In genomic region chr1:31016868-31017267, GRCh38 we compare ENCODE assay signal across 1 cellular context.
TF ChIP-seq lines count a peak whose summit lies in the region.

No MANE protein-coding gene starts in this region.

TF ChIP-seq in HEK293, 187 proteins besides CTCF, POLR2A, EP300 and RAD21 (continued from another document):
- TF ChIP-seq ZSCAN18 (tag by site-specific recombination; IDR thresholded peaks at IDR 0.05): no peak
- TF ChIP-seq SETDB1 (IDR thresholded peaks at IDR 0.05; ENCODE audit: insufficient read length, low read length): no peak
- no peak for TF ChIP-seq ZNF658 (tag by site-specific recombination; IDR thresholded peaks at IDR 0.05)
- no peak for TF ChIP-seq ZNF560 (tag by site-specific recombination; IDR thresholded peaks at IDR 0.05; ENCODE audit: borderline replicate concordance)
- TF ChIP-seq ZNF324 (tag by site-specific recombination; IDR thresholded peaks at IDR 0.05): no peak
- TF ChIP-seq ZNF544 (tag by site-specific recombination; IDR thresholded peaks at IDR 0.05): no peak
- TF ChIP-seq ZNF791 (tag by site-specific recombination; IDR thresholded peaks at IDR 0.05): no peak
- peak; percentile 68 for TF ChIP-seq ZBTB17 (tag by site-specific recombination; IDR thresholded peaks at IDR 0.05)
- TF ChIP-seq ZNF76 (tag by site-specific recombination; IDR thresholded peaks at IDR 0.05; ENCODE audit: borderline replicate concordance, low read depth): no peak
- TF ChIP-seq ZBTB6 (tag by site-specific recombination; IDR thresholded peaks at IDR 0.05): no peak
- TF ChIP-seq, protein P1, sequence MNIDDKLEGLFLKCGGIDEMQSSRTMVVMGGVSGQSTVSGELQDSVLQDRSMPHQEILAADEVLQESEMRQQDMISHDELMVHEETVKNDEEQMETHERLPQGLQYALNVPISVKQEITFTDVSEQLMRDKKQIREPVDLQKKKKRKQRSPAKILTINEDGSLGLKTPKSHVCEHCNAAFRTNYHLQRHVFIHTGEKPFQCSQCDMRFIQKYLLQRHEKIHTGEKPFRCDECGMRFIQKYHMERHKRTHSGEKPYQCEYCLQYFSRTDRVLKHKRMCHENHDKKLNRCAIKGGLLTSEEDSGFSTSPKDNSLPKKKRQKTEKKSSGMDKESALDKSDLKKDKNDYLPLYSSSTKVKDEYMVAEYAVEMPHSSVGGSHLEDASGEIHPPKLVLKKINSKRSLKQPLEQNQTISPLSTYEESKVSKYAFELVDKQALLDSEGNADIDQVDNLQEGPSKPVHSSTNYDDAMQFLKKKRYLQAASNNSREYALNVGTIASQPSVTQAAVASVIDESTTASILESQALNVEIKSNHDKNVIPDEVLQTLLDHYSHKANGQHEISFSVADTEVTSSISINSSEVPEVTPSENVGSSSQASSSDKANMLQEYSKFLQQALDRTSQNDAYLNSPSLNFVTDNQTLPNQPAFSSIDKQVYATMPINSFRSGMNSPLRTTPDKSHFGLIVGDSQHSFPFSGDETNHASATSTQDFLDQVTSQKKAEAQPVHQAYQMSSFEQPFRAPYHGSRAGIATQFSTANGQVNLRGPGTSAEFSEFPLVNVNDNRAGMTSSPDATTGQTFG (tag by site-specific recombination; IDR thresholded peaks at IDR 0.05; ENCODE audit: borderline replicate concordance): no peak
- TF ChIP-seq ZSCAN4 (tag by site-specific recombination; IDR thresholded peaks at IDR 0.05): 0 out of 2 replicates have a peak, but pooled peaks have one; percentile 38
- no peak for TF ChIP-seq ZSCAN23 (tag by site-specific recombination; IDR thresholded peaks at IDR 0.05)
- no peak for TF ChIP-seq ZBTB21 (tag by site-specific recombination; IDR thresholded peaks at IDR 0.05)
- no peak for TF ChIP-seq KLF10 (tag by site-specific recombination; IDR thresholded peaks at IDR 0.05)
- TF ChIP-seq ZNF302 (tag by site-specific recombination; IDR thresholded peaks at IDR 0.05; ENCODE audit: low read depth): no peak
- TF ChIP-seq ZNF121 (tag by site-specific recombination; IDR thresholded peaks at IDR 0.05): no peak
- TF ChIP-seq ZNF280D (tag by site-specific recombination; IDR thresholded peaks at IDR 0.05): no peak
- no peak for TF ChIP-seq KLF17 (tag by site-specific recombination; IDR thresholded peaks at IDR 0.05)
- TF ChIP-seq ZFP3 (tag by site-specific recombination; IDR thresholded peaks at IDR 0.05; ENCODE audit: low read depth): no peak
- no peak for TF ChIP-seq ZNF404 (tag by site-specific recombination; IDR thresholded peaks at IDR 0.05)
- no peak for TF ChIP-seq ZNF664 (tag by site-specific recombination; IDR thresholded peaks at IDR 0.05)
- no peak for TF ChIP-seq YY1 (tag by site-specific recombination; IDR thresholded peaks at IDR 0.05)
- no peak for TF ChIP-seq ZNF530 (tag by site-specific recombination; IDR thresholded peaks at IDR 0.05; ENCODE audit: low read depth)
- TF ChIP-seq ZNF24 (tag by site-specific recombination; IDR thresholded peaks at IDR 0.05): no peak
- no peak for TF ChIP-seq KLF8 (tag by site-specific recombination; IDR thresholded peaks at IDR 0.05)
- TF ChIP-seq ZNF146 (tag by site-specific recombination; IDR thresholded peaks at IDR 0.05): no peak
- TF ChIP-seq GLI2 (tag by site-specific recombination; IDR thresholded peaks at IDR 0.05; ENCODE audit: borderline replicate concordance, low read depth): no peak
- TF ChIP-seq YY2 (tag by site-specific recombination; IDR thresholded peaks at IDR 0.05): no peak
- TF ChIP-seq ZNF221 (tag by site-specific recombination; IDR thresholded peaks at IDR 0.05; ENCODE audit: borderline replicate concordance): no peak
- TF ChIP-seq ZNF202 (tag by site-specific recombination; IDR thresholded peaks at IDR 0.05; ENCODE audit: borderline replicate concordance): no peak
- TF ChIP-seq ZSCAN30 (tag by site-specific recombination; IDR thresholded peaks at IDR 0.05): no peak
- no peak for TF ChIP-seq ZNF335 (tag by site-specific recombination; conservative IDR thresholded peaks at IDR 0.05)
- TF ChIP-seq ZBTB8A (tag by site-specific recombination; IDR thresholded peaks at IDR 0.05): no peak
- no peak for TF ChIP-seq ZNF341 (tag by site-specific recombination; IDR thresholded peaks at IDR 0.05; ENCODE audit: low read depth)
- no peak for TF ChIP-seq ZNF10 (tag by site-specific recombination; IDR thresholded peaks at IDR 0.05)
- peak; percentile 73 for TF ChIP-seq IKZF3 (tag by site-specific recombination; IDR thresholded peaks at IDR 0.05)
- no peak for TF ChIP-seq ZNF140 (tag by site-specific recombination; IDR thresholded peaks at IDR 0.05)
